12 cellular contexts compared by ENCODE assay signal in the genomic region with DNA sequence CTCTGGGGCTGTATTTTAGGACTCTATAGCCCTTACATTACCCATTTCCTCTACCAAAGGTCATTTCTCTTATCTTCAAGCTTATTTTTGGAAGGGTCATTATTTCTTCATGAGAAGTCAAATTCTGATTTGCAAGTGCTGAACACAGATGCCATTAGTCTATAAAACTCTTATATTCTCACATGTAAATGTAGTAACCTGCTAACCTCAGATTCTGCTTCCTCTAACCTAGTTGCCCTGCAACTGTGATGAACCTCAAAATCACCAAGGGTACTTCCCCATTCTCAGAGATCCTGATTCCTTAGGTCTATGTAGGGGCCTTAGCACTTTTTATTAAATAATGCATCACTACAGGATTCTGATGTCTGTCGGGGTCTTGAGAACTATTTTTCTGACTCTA. TPM values are rescaled to one million over a fixed set of nuclear protein-coding genes. Genes with fewer than 3 reads are reported as not detected.
DNase-seq lines count a peak whose midpoint lies in the region; ATAC-seq, FAIRE-seq and TF ChIP-seq lines count a peak whose summit lies in the region.
"Had no signal": no experiment of that assay in that cellular context is flagged by ENCODE, and none has a peak within 500 bp of the region (broad histone marks: within the 10 kb centered on the region; RNA-seq: fewer than 3 reads in every experiment).

No MANE protein-coding gene starts in this region.

- no peak overlapping the region for H3K27ac ChIP-seq in kidney (ENCODE audit: low read depth in 2 of 2, low read length in 2 of 2)
- peak overlapping the region in 1 of 5 donors; percentile 43 for H3K27ac ChIP-seq in stomach
- H3K27ac ChIP-seq: SK-N-MC had no signal

- no peak for TF ChIP-seq POLR2A in stomach (IDR thresholded peaks at IDR 0.05)

- no peak for FAIRE-seq in kidney (lab: Jason Lieb, UNC)
- FAIRE-seq: endometrium had no signal

- TF ChIP-seq CTCF in Loucy (conservative IDR thresholded peaks at IDR 0.05; ENCODE audit: low read length) (no peak), mucosa of descending colon (IDR thresholded peaks at IDR 0.05) (no peak), kidney (IDR thresholded peaks at IDR 0.05; ENCODE audit: borderline replicate concordance, extremely low read depth, insufficient read depth) (no peak), stomach (IDR thresholded peaks at IDR 0.05) (no peak)

- no peak overlapping the region for H2AFZ ChIP-seq in Loucy (ENCODE audit: low read length)

- no peaks in the 10 kb centered on the region for H4K20me1 ChIP-seq in Loucy (ENCODE audit: insufficient read depth, low read length, poor library complexity, severe bottlenecking)

- peaks cover 71% of the 10 kb centered on the region for H3K4me1 ChIP-seq in Loucy (ENCODE audit: insufficient read depth, low read length, poor library complexity, severe bottlenecking)
- peaks cover 31% of the 10 kb centered on the region for H3K4me1 ChIP-seq in mucosa of descending colon (ENCODE audit: low read depth)
- peaks cover 0 to 10% of the 10 kb centered on the region in 2 donors for H3K4me1 ChIP-seq in kidney (ENCODE audit: control insufficient read depth in 1 of 2, insufficient read depth in 1 of 2, low read depth in 1 of 2, low read length in 2 of 2)
- peaks cover 6 to 60% (median 27%) of the 10 kb centered on the region in 4 donors for H3K4me1 ChIP-seq in stomach

- no peaks in the 10 kb centered on the region for H3K36me3 ChIP-seq in Loucy (ENCODE audit: insufficient read depth, low read length)
- H3K36me3 ChIP-seq in mucosa of descending colon (ENCODE audit: low read depth) = no peaks in the 10 kb centered on the region
- H3K36me3 ChIP-seq in kidney (ENCODE audit: control insufficient read depth in 1 of 2, insufficient read depth in 2 of 2, low read length in 2 of 2) = no peaks in the 10 kb centered on the region
- H3K36me3 ChIP-seq in stomach = no peaks in the 10 kb centered on the region

- intact Hi-C loops in mucosa of descending colon (cut with DNase I, micrococcal nuclease) (no loop called here), kidney (cut with DNase I) (no loop called here), stomach (cut with DNase I; ENCODE audit: low total_unique reads) (no loop called here)

- H3K4me3 ChIP-seq in Loucy (ENCODE audit: low read length, poor library complexity, severe bottlenecking) = no peak overlapping the region
- H3K4me3 ChIP-seq in mucosa of descending colon = no peak overlapping the region
- no peak overlapping the region for H3K4me3 ChIP-seq in kidney (ENCODE audit: low read length in 2 of 2)
- peak overlapping the region in 1 of 4 donors; percentile 6 for H3K4me3 ChIP-seq in stomach
- H3K4me3 ChIP-seq: SK-N-MC had no signal

- TF ChIP-seq EP300 in stomach (IDR thresholded peaks at IDR 0.05) = no peak

- H3K9me2 ChIP-seq in Loucy (replicated peaks; ENCODE audit: low read depth, low read length) = no peaks in the 10 kb centered on the region

- no peak for DNase-seq in mucosa of descending colon
- DNase-seq in kidney = no peak
- no peak for DNase-seq in ureter (ENCODE audit: low spot score)
- DNase-seq in stomach = no peak
- no peak for DNase-seq in NCI-H69 (lab: John Stamatoyannopoulos, UW)
- DNase-seq: activated naive CD4-positive, alpha-beta T cell treated with Interleukin-2 at 50 U/mL for 16 hours; NCI-H187 had no signal

- peak overlapping the region; percentile 14 for H3K4me2 ChIP-seq in Loucy (ENCODE audit: low read depth, low read length, poor library complexity, severe bottlenecking)

- peak; percentile 61 for ATAC-seq in GM18508 (IDR thresholded peaks at IDR 0.05; ENCODE audit: insufficient read depth, unreplicated experiment)
- ATAC-seq in GM21786 (IDR thresholded peaks at IDR 0.05; ENCODE audit: unreplicated experiment) = peak; percentile 54
- ATAC-seq in mucosa of descending colon = peak; percentile 50

- peaks cover 31% of the 10 kb centered on the region for H3K79me2 ChIP-seq in Loucy (ENCODE audit: insufficient read depth, low read length)

- H3K9me3 ChIP-seq in Loucy (ENCODE audit: insufficient read depth, low read depth, low read length) (no peaks in the 10 kb centered on the region), mucosa of descending colon (no peaks in the 10 kb centered on the region), kidney (ENCODE audit: control insufficient read depth in 1 of 2, low read length in 2 of 2) (no peaks in the 10 kb centered on the region), stomach (no peaks in the 10 kb centered on the region)

- 83 to 91% (median 86%) methylated on average over 1 of the region's 1 CpG for WGBS in stomach, 5 donors

- H3K9ac ChIP-seq in Loucy (ENCODE audit: low read depth, low read length, poor library complexity, severe bottlenecking) (no peak overlapping the region), kidney (ENCODE audit: low read length in 2 of 2) (no peak overlapping the region)

- H3F3A ChIP-seq in Loucy (ENCODE audit: low read depth) = no peaks in the 10 kb centered on the region

- H3K27me3 ChIP-seq in Loucy (ENCODE audit: insufficient read depth, low read length, poor library complexity, severe bottlenecking) (no peaks in the 10 kb centered on the region), stomach (no peaks in the 10 kb centered on the region)

RNA-seq across cellular contexts. Expression of a gene that starts 6.3 kb away (rescaled TPM):
- total RNA-seq in mucosa of descending colon = 10 to 100 TPM; 31.8 to 51.0 (median 50.8) TPM
- total RNA-seq in kidney = 45.2 TPM
- polyA plus RNA-seq in kidney (ENCODE audit: insufficient read depth, low read depth, low replicate concordance) = 6.5 TPM
- total RNA-seq in ureter = 34.7 TPM
- total RNA-seq in stomach = 100 to 1,000 TPM in 1 of 5 donors, 10 to 100 TPM in 3, not detected in 1; 19.3 to 107 (median 46.2) TPM
- 1 to 10 TPM; 5.0 to 8.4 (median 5.6) TPM for polyA plus RNA-seq in stomach

RNA-seq across cellular contexts. Expression of a gene that starts 44.4 kb away (rescaled TPM):
- total RNA-seq in mucosa of descending colon (100 to 1,000 TPM in 2 of 3 donors, 10 to 100 TPM in 1; 80.6 to 920 (median 253) TPM), kidney (471 TPM), ureter (1,405 TPM), stomach (1,000 to 10,000 TPM in 3 of 5 donors, 100 to 1,000 TPM in 2; 662 to 3,169 (median 1,551) TPM)
- polyA plus RNA-seq in kidney (ENCODE audit: insufficient read depth, low read depth, low replicate concordance) (378 TPM), stomach (1,000 to 10,000 TPM in 1 of 3 donors, 100 to 1,000 TPM in 2; 233 to 1,186 (median 339) TPM)
